1 cellular context compared by ENCODE assay signal in the genomic region with DNA sequence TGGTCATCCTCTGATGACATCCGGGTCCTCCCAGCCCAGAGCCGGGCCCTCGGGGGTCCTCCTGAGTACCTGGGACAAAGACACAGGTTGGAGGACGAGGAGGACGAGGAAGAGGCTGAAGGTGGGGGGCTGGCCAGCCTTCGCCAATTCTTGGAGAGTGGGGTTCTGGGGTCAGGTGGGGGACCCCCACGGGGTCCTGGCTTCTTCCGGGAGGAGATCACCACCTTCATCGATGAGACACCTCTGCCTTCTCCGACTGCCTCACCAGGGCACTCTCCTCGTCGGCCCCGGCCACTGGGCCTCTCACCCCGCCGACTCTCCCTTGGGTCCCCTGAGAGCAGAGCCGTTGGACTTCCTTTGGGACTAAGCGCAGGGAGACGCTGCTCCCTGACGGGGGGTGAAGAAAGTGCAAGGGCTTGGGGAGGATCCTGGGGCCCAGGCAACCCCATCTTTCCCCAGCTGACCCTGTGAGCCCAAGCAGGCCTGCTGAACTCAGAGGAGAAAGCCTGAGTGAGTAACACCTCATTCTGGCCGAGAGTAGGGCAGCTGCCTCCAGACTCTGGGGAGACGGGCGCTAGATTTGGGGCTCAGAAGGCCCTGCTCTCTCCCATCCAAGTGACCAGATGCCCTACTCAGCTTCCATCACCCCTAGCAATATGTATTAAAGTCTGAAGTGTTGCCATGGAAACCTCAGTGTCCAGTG.
TF ChIP-seq lines count a peak whose summit lies in the region.

No MANE protein-coding gene starts in this region.

TF ChIP-seq in GM23338, 12 proteins besides CTCF, POLR2A, EP300 and RAD21:
- TF ChIP-seq, protein P1, sequence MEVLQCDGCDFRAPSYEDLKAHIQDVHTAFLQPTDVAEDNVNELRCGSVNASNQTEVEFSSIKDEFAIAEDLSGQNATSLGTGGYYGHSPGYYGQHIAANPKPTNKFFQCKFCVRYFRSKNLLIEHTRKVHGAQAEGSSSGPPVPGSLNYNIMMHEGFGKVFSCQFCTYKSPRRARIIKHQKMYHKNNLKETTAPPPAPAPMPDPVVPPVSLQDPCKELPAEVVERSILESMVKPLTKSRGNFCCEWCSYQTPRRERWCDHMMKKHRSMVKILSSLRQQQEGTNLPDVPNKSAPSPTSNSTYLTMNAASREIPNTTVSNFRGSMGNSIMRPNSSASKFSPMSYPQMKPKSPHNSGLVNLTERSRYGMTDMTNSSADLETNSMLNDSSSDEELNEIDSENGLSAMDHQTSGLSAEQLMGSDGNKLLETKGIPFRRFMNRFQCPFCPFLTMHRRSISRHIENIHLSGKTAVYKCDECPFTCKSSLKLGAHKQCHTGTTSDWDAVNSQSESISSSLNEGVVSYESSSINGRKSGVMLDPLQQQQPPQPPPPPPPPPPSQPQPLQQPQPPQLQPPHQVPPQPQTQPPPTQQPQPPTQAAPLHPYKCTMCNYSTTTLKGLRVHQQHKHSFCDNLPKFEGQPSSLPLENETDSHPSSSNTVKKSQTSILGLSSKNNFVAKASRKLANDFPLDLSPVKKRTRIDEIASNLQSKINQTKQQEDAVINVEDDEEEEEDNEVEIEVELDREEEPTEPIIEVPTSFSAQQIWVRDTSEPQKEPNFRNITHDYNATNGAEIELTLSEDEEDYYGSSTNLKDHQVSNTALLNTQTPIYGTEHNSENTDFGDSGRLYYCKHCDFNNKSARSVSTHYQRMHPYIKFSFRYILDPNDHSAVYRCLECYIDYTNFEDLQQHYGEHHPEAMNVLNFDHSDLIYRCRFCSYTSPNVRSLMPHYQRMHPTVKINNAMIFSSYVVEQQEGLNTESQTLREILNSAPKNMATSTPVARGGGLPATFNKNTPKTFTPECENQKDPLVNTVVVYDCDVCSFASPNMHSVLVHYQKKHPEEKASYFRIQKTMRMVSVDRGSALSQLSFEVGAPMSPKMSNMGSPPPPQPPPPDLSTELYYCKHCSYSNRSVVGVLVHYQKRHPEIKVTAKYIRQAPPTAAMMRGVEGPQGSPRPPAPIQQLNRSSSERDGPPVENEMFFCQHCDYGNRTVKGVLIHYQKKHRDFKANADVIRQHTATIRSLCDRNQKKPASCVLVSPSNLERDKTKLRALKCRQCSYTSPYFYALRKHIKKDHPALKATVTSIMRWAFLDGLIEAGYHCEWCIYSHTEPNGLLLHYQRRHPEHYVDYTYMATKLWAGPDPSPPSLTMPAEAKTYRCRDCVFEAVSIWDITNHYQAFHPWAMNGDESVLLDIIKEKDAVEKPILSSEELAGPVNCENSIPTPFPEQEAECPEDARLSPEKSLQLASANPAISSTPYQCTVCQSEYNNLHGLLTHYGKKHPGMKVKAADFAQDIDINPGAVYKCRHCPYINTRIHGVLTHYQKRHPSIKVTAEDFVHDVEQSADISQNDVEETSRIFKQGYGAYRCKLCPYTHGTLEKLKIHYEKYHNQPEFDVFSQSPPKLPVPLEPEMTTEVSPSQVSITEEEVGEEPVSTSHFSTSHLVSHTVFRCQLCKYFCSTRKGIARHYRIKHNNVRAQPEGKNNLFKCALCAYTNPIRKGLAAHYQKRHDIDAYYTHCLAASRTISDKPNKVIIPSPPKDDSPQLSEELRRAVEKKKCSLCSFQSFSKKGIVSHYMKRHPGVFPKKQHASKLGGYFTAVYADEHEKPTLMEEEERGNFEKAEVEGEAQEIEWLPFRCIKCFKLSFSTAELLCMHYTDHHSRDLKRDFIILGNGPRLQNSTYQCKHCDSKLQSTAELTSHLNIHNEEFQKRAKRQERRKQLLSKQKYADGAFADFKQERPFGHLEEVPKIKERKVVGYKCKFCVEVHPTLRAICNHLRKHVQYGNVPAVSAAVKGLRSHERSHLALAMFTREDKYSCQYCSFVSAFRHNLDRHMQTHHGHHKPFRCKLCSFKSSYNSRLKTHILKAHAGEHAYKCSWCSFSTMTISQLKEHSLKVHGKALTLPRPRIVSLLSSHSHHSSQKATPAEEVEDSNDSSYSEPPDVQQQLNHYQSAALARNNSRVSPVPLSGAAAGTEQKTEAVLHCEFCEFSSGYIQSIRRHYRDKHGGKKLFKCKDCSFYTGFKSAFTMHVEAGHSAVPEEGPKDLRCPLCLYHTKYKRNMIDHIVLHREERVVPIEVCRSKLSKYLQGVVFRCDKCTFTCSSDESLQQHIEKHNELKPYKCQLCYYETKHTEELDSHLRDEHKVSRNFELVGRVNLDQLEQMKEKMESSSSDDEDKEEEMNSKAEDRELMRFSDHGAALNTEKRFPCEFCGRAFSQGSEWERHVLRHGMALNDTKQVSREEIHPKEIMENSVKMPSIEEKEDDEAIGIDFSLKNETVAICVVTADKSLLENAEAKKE (CRISPR knock-in tag; IDR thresholded peaks at IDR 0.05) = no peak
- no peak for TF ChIP-seq ZNF331 (CRISPR knock-in tag; IDR thresholded peaks at IDR 0.05; ENCODE audit: low read depth)
- TF ChIP-seq, protein P2, sequence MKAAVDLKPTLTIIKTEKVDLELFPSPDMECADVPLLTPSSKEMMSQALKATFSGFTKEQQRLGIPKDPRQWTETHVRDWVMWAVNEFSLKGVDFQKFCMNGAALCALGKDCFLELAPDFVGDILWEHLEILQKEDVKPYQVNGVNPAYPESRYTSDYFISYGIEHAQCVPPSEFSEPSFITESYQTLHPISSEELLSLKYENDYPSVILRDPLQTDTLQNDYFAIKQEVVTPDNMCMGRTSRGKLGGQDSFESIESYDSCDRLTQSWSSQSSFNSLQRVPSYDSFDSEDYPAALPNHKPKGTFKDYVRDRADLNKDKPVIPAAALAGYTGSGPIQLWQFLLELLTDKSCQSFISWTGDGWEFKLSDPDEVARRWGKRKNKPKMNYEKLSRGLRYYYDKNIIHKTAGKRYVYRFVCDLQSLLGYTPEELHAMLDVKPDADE (IDR thresholded peaks at IDR 0.05) = no peak
- no peak for TF ChIP-seq ZNF114 (CRISPR knock-in tag; IDR thresholded peaks at IDR 0.05)
- TF ChIP-seq, protein P3, sequence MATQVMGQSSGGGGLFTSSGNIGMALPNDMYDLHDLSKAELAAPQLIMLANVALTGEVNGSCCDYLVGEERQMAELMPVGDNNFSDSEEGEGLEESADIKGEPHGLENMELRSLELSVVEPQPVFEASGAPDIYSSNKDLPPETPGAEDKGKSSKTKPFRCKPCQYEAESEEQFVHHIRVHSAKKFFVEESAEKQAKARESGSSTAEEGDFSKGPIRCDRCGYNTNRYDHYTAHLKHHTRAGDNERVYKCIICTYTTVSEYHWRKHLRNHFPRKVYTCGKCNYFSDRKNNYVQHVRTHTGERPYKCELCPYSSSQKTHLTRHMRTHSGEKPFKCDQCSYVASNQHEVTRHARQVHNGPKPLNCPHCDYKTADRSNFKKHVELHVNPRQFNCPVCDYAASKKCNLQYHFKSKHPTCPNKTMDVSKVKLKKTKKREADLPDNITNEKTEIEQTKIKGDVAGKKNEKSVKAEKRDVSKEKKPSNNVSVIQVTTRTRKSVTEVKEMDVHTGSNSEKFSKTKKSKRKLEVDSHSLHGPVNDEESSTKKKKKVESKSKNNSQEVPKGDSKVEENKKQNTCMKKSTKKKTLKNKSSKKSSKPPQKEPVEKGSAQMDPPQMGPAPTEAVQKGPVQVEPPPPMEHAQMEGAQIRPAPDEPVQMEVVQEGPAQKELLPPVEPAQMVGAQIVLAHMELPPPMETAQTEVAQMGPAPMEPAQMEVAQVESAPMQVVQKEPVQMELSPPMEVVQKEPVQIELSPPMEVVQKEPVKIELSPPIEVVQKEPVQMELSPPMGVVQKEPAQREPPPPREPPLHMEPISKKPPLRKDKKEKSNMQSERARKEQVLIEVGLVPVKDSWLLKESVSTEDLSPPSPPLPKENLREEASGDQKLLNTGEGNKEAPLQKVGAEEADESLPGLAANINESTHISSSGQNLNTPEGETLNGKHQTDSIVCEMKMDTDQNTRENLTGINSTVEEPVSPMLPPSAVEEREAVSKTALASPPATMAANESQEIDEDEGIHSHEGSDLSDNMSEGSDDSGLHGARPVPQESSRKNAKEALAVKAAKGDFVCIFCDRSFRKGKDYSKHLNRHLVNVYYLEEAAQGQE (IDR thresholded peaks at IDR 0.05; ENCODE audit: unreplicated experiment) = no peak
- no peak for TF ChIP-seq EZH2 (IDR thresholded peaks at IDR 0.05; ENCODE audit: low read depth, unreplicated experiment)
- no peak for TF ChIP-seq EZH2phosphoT487 (IDR thresholded peaks at IDR 0.05; ENCODE audit: unreplicated experiment)
- TF ChIP-seq POLR2AphosphoS5 (IDR thresholded peaks at IDR 0.05; ENCODE audit: low read depth) = no peak
- no peak for TF ChIP-seq NANOG (IDR thresholded peaks at IDR 0.05; ENCODE audit: borderline replicate concordance)
- TF ChIP-seq STAT1 (IDR thresholded peaks at IDR 0.05; ENCODE audit: unreplicated experiment) = no peak
- no peak for TF ChIP-seq JUNB (IDR thresholded peaks at IDR 0.05; ENCODE audit: unreplicated experiment)
- no peak for TF ChIP-seq CREB1 (CRISPR knock-in tag; IDR thresholded peaks at IDR 0.05; ENCODE audit: low read depth)
